ENCODE assay signal across 14 cellular contexts in the genomic region with DNA sequence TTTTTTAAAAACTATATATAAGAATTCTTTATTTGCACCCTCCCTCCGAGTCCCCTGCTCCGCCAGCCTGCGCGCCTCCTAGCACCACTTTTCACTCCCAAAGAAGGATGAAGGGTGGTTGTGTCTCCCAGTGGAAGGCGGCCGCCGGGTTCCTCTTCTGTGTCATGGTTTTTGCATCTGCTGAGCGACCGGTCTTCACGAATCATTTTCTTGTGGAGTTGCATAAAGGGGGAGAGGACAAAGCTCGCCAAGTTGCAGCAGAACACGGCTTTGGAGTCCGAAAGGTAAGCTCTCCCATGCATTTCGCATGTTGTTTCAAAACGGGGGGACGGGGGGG. TPM values are rescaled to one million over a fixed set of nuclear protein-coding genes. Genes with fewer than 3 reads are reported as not detected.
A peak's percentile ranks its signal among the peaks of the same experiment; 100 is the strongest.
DNase-seq lines count a peak whose midpoint lies in the region; ATAC-seq, FAIRE-seq and TF ChIP-seq lines count a peak whose summit lies in the region.
"Had no signal": no experiment of that assay in that cellular context is flagged by ENCODE, and none has a peak within 500 bp of the region (broad histone marks: within the 10 kb centered on the region; RNA-seq: fewer than 3 reads in every experiment).

No MANE protein-coding gene starts in this region.

- H3K4me2 ChIP-seq in A549: peak overlapping the region; percentile 85

- peaks cover 7% of the 10 kb centered on the region for H3K4me1 ChIP-seq in A549
- peaks cover 19% of the 10 kb centered on the region for H3K4me1 ChIP-seq in HUES6 (ENCODE audit: control insufficient read depth, insufficient read depth, low read length)

- POLR2A ChIA-PET in A549 (lab: Yijun Ruan, JAX): no interaction called here

- TF ChIP-seq RAD21 in A549 (conservative IDR thresholded peaks at IDR 0.05 in 1 of 2, IDR thresholded peaks at IDR 0.05 in 1 of 2): no peak

- no peaks in the 10 kb centered on the region for H3K36me3 Mint-ChIP-seq in neural crest cell (ENCODE audit: low read depth)
- no peaks in the 10 kb centered on the region for H3K36me3 Mint-ChIP-seq in activated T-helper 1 cell treated with anti-CD3 and anti-CD28 coated beads, Interleukin-12 subunit alpha, Interleukin-12 subunit beta, Interleukin-2, Interleukin-4 antibody, amounts not matched to agents 30 ng/mL and 10 ng/mL and 1 ng/mL, durations not matched to agents 14 hours and 24 hours and 36 hours (ENCODE audit: low read depth)

- peaks cover 37% of the 10 kb centered on the region for H3K4me1 Mint-ChIP-seq in neural crest cell
- no peaks in the 10 kb centered on the region for H3K4me1 Mint-ChIP-seq in activated T-helper 1 cell treated with anti-CD3 and anti-CD28 coated beads, Interleukin-12 subunit alpha, Interleukin-12 subunit beta, Interleukin-2, Interleukin-4 antibody, amounts not matched to agents 30 ng/mL and 10 ng/mL and 1 ng/mL, durations not matched to agents 14 hours and 24 hours and 36 hours (ENCODE audit: low read depth)

- H3K9me3 Mint-ChIP-seq in neural crest cell: no peaks in the 10 kb centered on the region
- H3K9me3 Mint-ChIP-seq in activated T-helper 1 cell treated with anti-CD3 and anti-CD28 coated beads, Interleukin-12 subunit alpha, Interleukin-12 subunit beta, Interleukin-2, Interleukin-4 antibody, amounts not matched to agents 30 ng/mL and 10 ng/mL and 1 ng/mL, durations not matched to agents 14 hours and 24 hours and 36 hours: no peaks in the 10 kb centered on the region

- FAIRE-seq in A549 (lab: Jason Lieb, UNC): no peak

- no peak overlapping the region for H3K27ac ChIP-seq in A549
- no peak overlapping the region for H3K27ac ChIP-seq in HUES6 (ENCODE audit: low read depth, low read length)
- no peak overlapping the region for H3K27ac ChIP-seq in coronary artery
- H3K27ac ChIP-seq: cardiac muscle cell, spleen had no signal

- CTCF ChIA-PET in A549 (lab: Yijun Ruan, JAX): interaction anchor here (0.9 kb wide), 1 partner anchor 23 kb away, joined by 3 read pairs; no protein-coding TSS in a partner anchor

- DNase-seq in A549 (ENCODE audit: low read depth in 1 of 2, low spot score in 1 of 2) (no peak), coronary artery (ENCODE audit: low spot score) (no peak), neural crest cell (ENCODE audit: low read depth, low spot score) (no peak), SIG-M5 treated with dmso at 0.1 percent for 504 hours (lab: John Stamatoyannopoulos, UW; ENCODE audit: unreplicated experiment) (no peak), cerebellar cortex (ENCODE audit: low spot score) (no peak), epidermal melanocyte (ENCODE audit: insufficient read length, low spot score) (no peak)
- DNase-seq in activated T-helper 1 cell treated with anti-CD3 and anti-CD28 coated beads, Interleukin-12 subunit alpha, Interleukin-12 subunit beta, Interleukin-2, Interleukin-4 antibody, amounts not matched to agents 30 ng/mL and 10 ng/mL and 1 ng/mL, durations not matched to agents 14 hours and 24 hours and 36 hours (ENCODE audit: low spot score): no peak
- DNase-seq: AML-193, GDM1, PC-3 had no signal

- no peak for TF ChIP-seq CTCF in A549 (IDR thresholded peaks at IDR 0.05)
- no peak for TF ChIP-seq CTCF in coronary artery (IDR thresholded peaks at IDR 0.05)
- TF ChIP-seq CTCF in neural crest cell (conservative IDR thresholded peaks at IDR 0.05): no peak

- no peak for TF ChIP-seq POLR2A in A549 (IDR thresholded peaks at IDR 0.05; ENCODE audit: low read length)

- H3K9ac ChIP-seq in HUES6 (ENCODE audit: low read length): no peak overlapping the region

- H3K27me3 ChIP-seq in HUES6 (ENCODE audit: control insufficient read depth, insufficient read depth, low read length): peaks cover 61% of the 10 kb centered on the region

- peak overlapping the region; percentile 93 for H3K4me3 Mint-ChIP-seq in neural crest cell
- H3K4me3 Mint-ChIP-seq in activated T-helper 1 cell treated with anti-CD3 and anti-CD28 coated beads, Interleukin-12 subunit alpha, Interleukin-12 subunit beta, Interleukin-2, Interleukin-4 antibody, amounts not matched to agents 30 ng/mL and 10 ng/mL and 1 ng/mL, durations not matched to agents 14 hours and 24 hours and 36 hours: no peak overlapping the region

- H3K9me3 ChIP-seq in A549: no peaks in the 10 kb centered on the region
- no peaks in the 10 kb centered on the region for H3K9me3 ChIP-seq in HUES6 (ENCODE audit: control insufficient read depth, insufficient read depth, low read depth, low read length)
- H3K9me3 ChIP-seq: spleen had no signal

- H3K4me3 ChIP-seq in A549 (peak overlapping the region; percentile 45), HUES6 (ENCODE audit: low read depth, low read length) (peak overlapping the region; percentile 54), coronary artery (peak overlapping the region; percentile 65)
- H3K4me3 ChIP-seq: cardiac muscle cell had no signal

- intact Hi-C loops in activated T-helper 1 cell treated with anti-CD3 and anti-CD28 coated beads, Interleukin-12 subunit alpha, Interleukin-12 subunit beta, Interleukin-2, Interleukin-4 antibody, amounts not matched to agents 30 ng/mL and 10 ng/mL and 1 ng/mL, durations not matched to agents 14 hours and 24 hours and 36 hours (cut with micrococcal nuclease): no loop called here

- no peak for TF ChIP-seq EP300 in A549 (IDR thresholded peaks at IDR 0.05)

- peaks cover 93% of the 10 kb centered on the region for H3K27me3 Mint-ChIP-seq in neural crest cell (ENCODE audit: low read depth)
- peaks cover 44% of the 10 kb centered on the region for H3K27me3 Mint-ChIP-seq in activated T-helper 1 cell treated with anti-CD3 and anti-CD28 coated beads, Interleukin-12 subunit alpha, Interleukin-12 subunit beta, Interleukin-2, Interleukin-4 antibody, amounts not matched to agents 30 ng/mL and 10 ng/mL and 1 ng/mL, durations not matched to agents 14 hours and 24 hours and 36 hours (ENCODE audit: insufficient read depth)

- WGBS in A549 (ENCODE audit: missing lambda C conversion rate): 1% methylated on average over 16 of the region's 16 CpGs

- ATAC-seq in A549: peak; percentile 15 to 49; a peak in 3 of 6 replicates
- ATAC-seq: PC-3 had no signal

- H3K36me3 ChIP-seq in HUES6 (ENCODE audit: control insufficient read depth, insufficient read depth, low read length): no peaks in the 10 kb centered on the region
- H3K36me3 ChIP-seq: cardiac muscle cell, spleen had no signal

- no peak overlapping the region for H3K27ac Mint-ChIP-seq in neural crest cell (ENCODE audit: unreplicated experiment)
- H3K27ac Mint-ChIP-seq in activated T-helper 1 cell treated with anti-CD3 and anti-CD28 coated beads, Interleukin-12 subunit alpha, Interleukin-12 subunit beta, Interleukin-2, Interleukin-4 antibody, amounts not matched to agents 30 ng/mL and 10 ng/mL and 1 ng/mL, durations not matched to agents 14 hours and 24 hours and 36 hours: no peak overlapping the region

TF ChIP-seq in A549, 52 proteins besides CTCF, POLR2A, EP300 and RAD21:
- TF ChIP-seq FOSL2 (IDR thresholded peaks at IDR 0.05) (no peak), FOSL2 (CRISPR knock-in tag; IDR thresholded peaks at IDR 0.05) (no peak)
TF ChIP-seq in A549: peak in this region for 0.

RNA-seq across cellular contexts. Expression of a gene that starts 0.3 kb away (rescaled TPM):
- polyA plus RNA-seq in A549 (2011; rRNA removed): 0.01 TPM in 1 of 2 replicates, not detected in the other
- not detected in 2 replicates for polyA plus RNA-seq in A549 (2012; cell fraction: cytosol; rRNA removed)
- not detected in 2 replicates for polyA plus RNA-seq in A549 (2012; cell fraction: nucleus; rRNA removed)
- polyA plus RNA-seq in A549 (2017; fragmentation: RNase III; extraction: RNeasy Plus Mini Kit Qiagen cat#74134 plus additional on column Dnase treatment): not detected in 3 replicates
- not detected in 2 replicates for polyA minus RNA-seq in A549 (2011; rRNA and poly(A)+ RNA removed)
- 1.7 and 2.1 TPM in 2 replicates for total RNA-seq in neural crest cell
- total RNA-seq in activated T-helper 1 cell treated with anti-CD3 and anti-CD28 coated beads, Interleukin-12 subunit alpha, Interleukin-12 subunit beta, Interleukin-2, Interleukin-4 antibody, amounts not matched to agents 30 ng/mL and 10 ng/mL and 1 ng/mL, durations not matched to agents 14 hours and 24 hours and 36 hours: not detected in 2 replicates
- total RNA-seq: fibroblast of villous mesenchyme, PC-3 had no signal
